In the genomic region with DNA sequence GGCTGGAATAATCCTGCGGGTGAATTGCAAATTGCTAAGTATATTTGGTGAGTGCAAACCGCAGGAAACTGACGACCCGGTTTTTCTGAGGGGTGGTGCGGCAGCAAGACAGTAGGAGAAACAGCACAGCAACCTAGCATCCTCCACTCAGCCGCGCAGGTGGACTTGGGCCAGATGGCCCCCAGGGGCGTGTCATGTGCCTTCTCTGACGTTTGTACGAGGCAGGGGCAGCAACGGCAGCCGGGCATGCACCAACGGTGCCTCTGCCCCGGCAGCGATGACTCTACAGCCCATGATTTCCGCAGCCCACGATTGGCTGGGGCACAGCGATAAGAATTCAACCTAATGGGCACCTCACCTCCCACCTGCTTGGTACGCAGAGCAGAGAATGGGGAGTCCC, we compare ENCODE assay signal across 1 cellular context.
TF ChIP-seq lines count a peak whose summit lies in the region.

No MANE protein-coding gene starts in this region.

TF ChIP-seq in K562, 482 proteins besides CTCF, POLR2A, EP300 and RAD21 (continued from another document):
- TF ChIP-seq, protein P1, sequence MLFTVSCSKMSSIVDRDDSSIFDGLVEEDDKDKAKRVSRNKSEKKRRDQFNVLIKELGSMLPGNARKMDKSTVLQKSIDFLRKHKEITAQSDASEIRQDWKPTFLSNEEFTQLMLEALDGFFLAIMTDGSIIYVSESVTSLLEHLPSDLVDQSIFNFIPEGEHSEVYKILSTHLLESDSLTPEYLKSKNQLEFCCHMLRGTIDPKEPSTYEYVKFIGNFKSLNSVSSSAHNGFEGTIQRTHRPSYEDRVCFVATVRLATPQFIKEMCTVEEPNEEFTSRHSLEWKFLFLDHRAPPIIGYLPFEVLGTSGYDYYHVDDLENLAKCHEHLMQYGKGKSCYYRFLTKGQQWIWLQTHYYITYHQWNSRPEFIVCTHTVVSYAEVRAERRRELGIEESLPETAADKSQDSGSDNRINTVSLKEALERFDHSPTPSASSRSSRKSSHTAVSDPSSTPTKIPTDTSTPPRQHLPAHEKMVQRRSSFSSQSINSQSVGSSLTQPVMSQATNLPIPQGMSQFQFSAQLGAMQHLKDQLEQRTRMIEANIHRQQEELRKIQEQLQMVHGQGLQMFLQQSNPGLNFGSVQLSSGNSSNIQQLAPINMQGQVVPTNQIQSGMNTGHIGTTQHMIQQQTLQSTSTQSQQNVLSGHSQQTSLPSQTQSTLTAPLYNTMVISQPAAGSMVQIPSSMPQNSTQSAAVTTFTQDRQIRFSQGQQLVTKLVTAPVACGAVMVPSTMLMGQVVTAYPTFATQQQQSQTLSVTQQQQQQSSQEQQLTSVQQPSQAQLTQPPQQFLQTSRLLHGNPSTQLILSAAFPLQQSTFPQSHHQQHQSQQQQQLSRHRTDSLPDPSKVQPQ (CRISPR knock-in tag; IDR thresholded peaks at IDR 0.05; ENCODE audit: borderline replicate concordance): no peak
- TF ChIP-seq, protein P2, sequence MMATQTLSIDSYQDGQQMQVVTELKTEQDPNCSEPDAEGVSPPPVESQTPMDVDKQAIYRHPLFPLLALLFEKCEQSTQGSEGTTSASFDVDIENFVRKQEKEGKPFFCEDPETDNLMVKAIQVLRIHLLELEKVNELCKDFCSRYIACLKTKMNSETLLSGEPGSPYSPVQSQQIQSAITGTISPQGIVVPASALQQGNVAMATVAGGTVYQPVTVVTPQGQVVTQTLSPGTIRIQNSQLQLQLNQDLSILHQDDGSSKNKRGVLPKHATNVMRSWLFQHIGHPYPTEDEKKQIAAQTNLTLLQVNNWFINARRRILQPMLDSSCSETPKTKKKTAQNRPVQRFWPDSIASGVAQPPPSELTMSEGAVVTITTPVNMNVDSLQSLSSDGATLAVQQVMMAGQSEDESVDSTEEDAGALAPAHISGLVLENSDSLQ (IDR thresholded peaks at IDR 0.05): no peak
- TF ChIP-seq RUNX1 (IDR thresholded peaks at IDR 0.05; ENCODE audit: low read depth) (no peak), ZNF274 (IDR thresholded peaks at IDR 0.05; ENCODE audit: borderline replicate concordance, low read depth, low read length) (no peak), ZNF57 (CRISPR knock-in tag; IDR thresholded peaks at IDR 0.05) (no peak), ZNF197 (CRISPR knock-in tag; IDR thresholded peaks at IDR 0.05; ENCODE audit: low read depth) (no peak), ZC3H4 (CRISPR knock-in tag; IDR thresholded peaks at IDR 0.05; ENCODE audit: borderline replicate concordance) (no peak), CSDE1 (IDR thresholded peaks at IDR 0.05) (no peak), RBM34 (IDR thresholded peaks at IDR 0.05; ENCODE audit: borderline replicate concordance, insufficient read depth, low read length) (no peak), ZNF133 (CRISPR knock-in tag; IDR thresholded peaks at IDR 0.05) (no peak), EWSR1 (IDR thresholded peaks at IDR 0.05; ENCODE audit: borderline replicate concordance, low read depth, partially characterized antibody) (no peak), ZNF3 (CRISPR knock-in tag; IDR thresholded peaks at IDR 0.05) (no peak), ARHGAP35 (IDR thresholded peaks at IDR 0.05; ENCODE audit: partially characterized antibody) (no peak)
- TF ChIP-seq, protein P3, sequence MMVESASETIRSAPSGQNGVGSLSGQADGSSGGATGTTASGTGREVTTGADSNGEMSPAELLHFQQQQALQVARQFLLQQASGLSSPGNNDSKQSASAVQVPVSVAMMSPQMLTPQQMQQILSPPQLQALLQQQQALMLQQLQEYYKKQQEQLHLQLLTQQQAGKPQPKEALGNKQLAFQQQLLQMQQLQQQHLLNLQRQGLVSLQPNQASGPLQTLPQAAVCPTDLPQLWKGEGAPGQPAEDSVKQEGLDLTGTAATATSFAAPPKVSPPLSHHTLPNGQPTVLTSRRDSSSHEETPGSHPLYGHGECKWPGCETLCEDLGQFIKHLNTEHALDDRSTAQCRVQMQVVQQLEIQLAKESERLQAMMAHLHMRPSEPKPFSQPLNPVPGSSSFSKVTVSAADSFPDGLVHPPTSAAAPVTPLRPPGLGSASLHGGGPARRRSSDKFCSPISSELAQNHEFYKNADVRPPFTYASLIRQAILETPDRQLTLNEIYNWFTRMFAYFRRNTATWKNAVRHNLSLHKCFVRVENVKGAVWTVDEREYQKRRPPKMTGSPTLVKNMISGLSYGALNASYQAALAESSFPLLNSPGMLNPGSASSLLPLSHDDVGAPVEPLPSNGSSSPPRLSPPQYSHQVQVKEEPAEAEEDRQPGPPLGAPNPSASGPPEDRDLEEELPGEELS (CRISPR knock-in tag; IDR thresholded peaks at IDR 0.05; ENCODE audit: borderline replicate concordance): no peak
